Comparison of ENCODE assay signal across 27 cellular contexts in genomic region chr7:47300472-47301021, GRCh38.
DNase-seq lines count a peak whose midpoint lies in the region; ATAC-seq and TF ChIP-seq lines count a peak whose summit lies in the region.
"Had no signal": no experiment of that assay in that cellular context is flagged by ENCODE, and none has a peak within 500 bp of the region (broad histone marks: within the 10 kb centered on the region; RNA-seq: fewer than 3 reads in every experiment).

No MANE protein-coding gene starts in this region.

- H3K4me1 ChIP-seq in right atrium auricular region (peaks cover 0 to 43% of the 10 kb centered on the region in 2 donors), right cardiac atrium (ENCODE audit: control insufficient read depth, insufficient read depth, low read length) (peaks cover 2% of the 10 kb centered on the region), tibial nerve (peaks cover 0 to 100% (median 39%) of the 10 kb centered on the region in 4 donors)
- H3K4me1 ChIP-seq: lower lobe of right lung had no signal

- ATAC-seq in right cardiac atrium = no peak
- no peak for ATAC-seq in GM18909 (IDR thresholded peaks at IDR 0.05; ENCODE audit: poor library complexity, unreplicated experiment)
- ATAC-seq: activated CD4-positive, CD25-positive, alpha-beta regulatory T cell treated with anti-CD3 and anti-CD28 coated beads, Interleukin-2, amount 50 U/mL, for 24 hours; lower lobe of right lung; stimulated activated effector memory CD8-positive, alpha-beta T cell treated with anti-CD3 and anti-CD28 coated beads, Interleukin-12 subunit alpha, Interleukin-12 subunit beta, amount 100 ng/mL, for 72 hours; T-helper 17 cell had no signal

- H3K36me3 ChIP-seq in right atrium auricular region (peaks cover 65% of the 10 kb centered on the region), tibial nerve (peaks cover 0 to 78% (median 0%) of the 10 kb centered on the region in 3 donors)

- H3K27ac ChIP-seq in right atrium auricular region (peak overlapping the region in 1 of 2 donors; percentile 17), right cardiac atrium (ENCODE audit: low read length) (no peak overlapping the region), tibial nerve (peak overlapping the region; percentile 25 to 92 (median 60))
- H3K27ac ChIP-seq: 22Rv1, lower lobe of right lung, suprapubic skin had no signal

- DNase-seq in right atrium auricular region (ENCODE audit: low spot score) (peak; percentile 55), right cardiac atrium (no peak), epidermal melanocyte (ENCODE audit: insufficient read length, low spot score) (peak; percentile 91), midbrain (lab: John Stamatoyannopoulos, UW) (peak; percentile 49), tibial nerve (ENCODE audit: low spot score in 2 of 2) (no peak), A172 (ENCODE audit: low spot score) (no peak), NCI-H2196 (lab: John Stamatoyannopoulos, UW; ENCODE audit: unreplicated experiment) (no peak)
- DNase-seq: activated CD4-positive, alpha-beta T cell treated with anti-CD3 and anti-CD28 coated beads, Interleukin-2, amount 50 U/mL, for 48 hours; activated naive CD4-positive, alpha-beta T cell; Calu3; central memory CD4-positive, alpha-beta T cell; DMS79 treated with DMSO at 0.1 percent for 48 hours; foreskin fibroblast; GDM1; KG1; lower lobe of right lung; NCI-H1105; NCI-H187 treated with DMSO at 0.1 percent for 48 hours; NCI-H2171 treated with DMSO at 0.1 percent for 48 hours; NCI-H524; T-helper 17 cell had no signal

- 85% methylated on average over 11 of the region's 11 CpGs for WGBS in right cardiac atrium
- 52 to 63% methylated on average over 11 of the region's 11 CpGs for WGBS in tibial nerve, 2 donors

- intact Hi-C loops in right cardiac atrium (cut with DNase I) = loop anchor here in 1 of 4 donors (2.0 kb wide), 1 partner anchor 28 kb away; no protein-coding TSS in a partner anchor

- TF ChIP-seq POLR2A in tibial nerve (IDR thresholded peaks at IDR 0.05) = no peak

- H3K27me3 ChIP-seq in right atrium auricular region = no peaks in the 10 kb centered on the region
- H3K27me3 ChIP-seq in right cardiac atrium (ENCODE audit: control insufficient read depth, insufficient read depth) = no peaks in the 10 kb centered on the region
- H3K27me3 ChIP-seq in tibial nerve = no peaks in the 10 kb centered on the region
- H3K27me3 ChIP-seq: esophagus muscularis mucosa, suprapubic skin had no signal

- TF ChIP-seq CTCF in right atrium auricular region (IDR thresholded peaks at IDR 0.05) (no peak), tibial nerve (IDR thresholded peaks at IDR 0.05) (no peak)

- peak; percentile 14 to 58 for TF ChIP-seq EP300 in tibial nerve (IDR thresholded peaks at IDR 0.05)

- H3K9me3 ChIP-seq in right atrium auricular region = no peaks in the 10 kb centered on the region
- no peaks in the 10 kb centered on the region for H3K9me3 ChIP-seq in right cardiac atrium (ENCODE audit: control insufficient read depth, low read length)
- H3K9me3 ChIP-seq in tibial nerve = no peaks in the 10 kb centered on the region
- H3K9me3 ChIP-seq: esophagus muscularis mucosa, lower lobe of right lung, suprapubic skin had no signal

- H3K4me3 ChIP-seq in right atrium auricular region (no peak overlapping the region), right cardiac atrium (ENCODE audit: low read length) (no peak overlapping the region), tibial nerve (no peak overlapping the region)
- H3K4me3 ChIP-seq: esophagus muscularis mucosa, lower lobe of right lung, suprapubic skin had no signal

Comparison
In these comparisons a context has a peak if more than half of its experiments do, and no peak if none do; other contexts are left out.
1. DNase-seq: peak in right atrium auricular region (single experiment), epidermal melanocyte (single experiment) and midbrain (single experiment); none in right cardiac atrium (0 of 3), tibial nerve (0 of 2), A172 (single experiment) and NCI-H2196 (single experiment).